Comparison of ENCODE assay signal across 8 cellular contexts in the genomic region with DNA sequence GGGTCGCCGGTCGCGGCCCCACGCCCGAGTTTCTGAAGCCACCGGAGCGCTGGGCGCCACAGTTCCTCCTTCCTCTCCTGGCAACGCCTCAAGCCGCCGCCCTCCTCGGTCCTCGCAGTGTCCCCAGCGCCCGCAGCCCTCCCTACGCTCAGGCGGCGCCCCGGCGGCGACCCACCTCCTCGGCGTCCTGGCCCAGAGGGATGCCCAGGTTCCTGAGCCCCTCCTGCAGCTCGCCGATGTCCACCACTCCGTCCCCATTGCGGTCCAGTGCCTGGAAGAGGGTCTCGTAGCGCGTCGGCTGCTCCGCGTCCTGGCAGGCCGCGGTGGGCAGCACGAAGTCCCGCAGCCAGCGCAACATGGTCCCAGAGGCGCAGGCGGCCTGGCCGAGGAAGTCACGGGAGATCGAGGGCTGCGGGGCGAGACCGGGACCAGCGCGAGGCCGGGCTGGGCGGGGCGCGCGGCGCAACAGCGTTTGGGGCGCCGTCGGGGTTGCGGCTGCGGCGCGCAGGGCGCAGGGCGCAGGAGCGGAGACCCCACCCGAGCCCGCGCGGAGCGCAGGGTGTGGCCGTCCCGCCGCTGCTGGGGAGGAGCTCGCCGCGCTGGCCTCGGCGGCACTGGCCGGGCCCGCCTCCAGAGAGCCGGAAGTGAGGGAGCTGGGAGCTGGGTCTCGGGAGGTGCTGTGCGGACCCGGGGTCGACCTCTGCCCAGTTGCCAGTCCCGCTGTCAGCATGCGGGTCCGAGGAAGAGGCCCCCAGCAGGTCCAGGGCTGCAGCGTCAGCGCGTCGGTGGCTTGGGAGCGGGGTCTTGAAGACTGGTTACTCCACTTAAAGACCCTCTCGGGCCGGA. TPM values are rescaled to one million over a fixed set of nuclear protein-coding genes. Genes with fewer than 3 reads are reported as not detected.
DNase-seq lines count a peak whose midpoint lies in the region; ATAC-seq, FAIRE-seq and TF ChIP-seq lines count a peak whose summit lies in the region.

Gene SLC25A24, minus strand, starts transcription at position 563 of the 846 bp plus-strand sequence. Its CDS starts 205 bp downstream, at position 358.

- FAIRE-seq in endothelial cell of umbilical vein (lab: Jason Lieb, UNC), result peak; percentile 50

- ATAC-seq in GM19043 (IDR thresholded peaks at IDR 0.05; ENCODE audit: low read depth, unreplicated experiment) (peak; percentile 76), HG03442 (IDR thresholded peaks at IDR 0.05; ENCODE audit: unreplicated experiment) (peak; percentile 88)

- H3K4me1 ChIP-seq in NT2/D1 (ENCODE audit: insufficient read depth, insufficient read length), result no peaks in the 10 kb centered on the region
- peaks cover 23% of the 10 kb centered on the region for H3K4me1 ChIP-seq in endothelial cell of umbilical vein (ENCODE audit: control insufficient read depth, extremely low read depth, insufficient read depth, low read length)

- no peak for TF ChIP-seq POLR2A in endothelial cell of umbilical vein (IDR thresholded peaks at IDR 0.05; ENCODE audit: low read depth, low read length)

- peaks cover 5% of the 10 kb centered on the region; the same call in 1 of the 2 replicates for H3K36me3 ChIP-seq in BJ (ENCODE audit: control insufficient read depth, insufficient read depth, low read length)
- peaks cover 37% of the 10 kb centered on the region for H3K36me3 ChIP-seq in NT2/D1 (ENCODE audit: insufficient read depth, insufficient read length, low read length)
- H3K36me3 ChIP-seq in endothelial cell of umbilical vein (ENCODE audit: control insufficient read depth in 2 of 2, extremely low read depth in 1 of 2, insufficient read depth in 2 of 2, low read length in 2 of 2), result peaks cover 3 to 11% of the 10 kb centered on the region in 2 experiments

- DNase-seq in BJ (ENCODE audit: low read depth), result no peak
- DNase-seq in NT2/D1 (ENCODE audit: low read depth, low spot score), result peak; percentile 70
- DNase-seq in activated CD8-positive, alpha-beta memory T cell treated with anti-CD3 and anti-CD28 coated beads, Interleukin-2, amount 50 U/mL, for 4 hours, result peak; percentile 66
- peak; percentile 73 for DNase-seq in endothelial cell of umbilical vein (ENCODE audit: low read depth, low spot score)
- peak; percentile 71 for DNase-seq in midbrain (lab: John Stamatoyannopoulos, UW)
- peak; percentile 42 to 50 for DNase-seq in stimulated activated CD8-positive, alpha-beta memory T cell treated with anti-CD3 and anti-CD28 coated beads, Interleukin-2, amount 100 ng/mL, for 1 hour (ENCODE audit: low read depth in 2 of 2)

- H3K4me3 ChIP-seq in BJ (ENCODE audit: low read depth, low read length) (peak within 1 kb of the TSS; percentile 99), NT2/D1 (ENCODE audit: insufficient read length, low read depth) (peak within 1 kb of the TSS; percentile 98), endothelial cell of umbilical vein (replicated peaks in 1 of 3; ENCODE audit: insufficient read depth in 1 of 3, low read depth in 1 of 3, low read length in 3 of 3) (peak within 1 kb of the TSS; percentile 84 to 95 (median 87))

- no peaks in the 10 kb centered on the region for H3K9me3 ChIP-seq in NT2/D1 (ENCODE audit: insufficient read depth, low read length)
- H3K9me3 ChIP-seq in endothelial cell of umbilical vein (replicated peaks; ENCODE audit: control insufficient read depth, insufficient read depth, low read length), result no peaks in the 10 kb centered on the region

- dilution Hi-C loops in endothelial cell of umbilical vein (cut with MboI; ENCODE audit: extremely low pct_ligation_motif_present, low sequenced_read_pairs), result no loop called here

- peaks cover 2% of the 10 kb centered on the region for H4K20me1 ChIP-seq in endothelial cell of umbilical vein (replicated peaks; ENCODE audit: control insufficient read depth, extremely low read depth, insufficient read depth, low read length)

- intact Hi-C loops in endothelial cell of umbilical vein (cut with micrococcal nuclease), result loop anchor here (1.0 kb wide), 1 partner anchor 492 kb away; the partner anchor contains the start of gene PRPF38B

- no peak for TF ChIP-seq CTCF in BJ (IDR thresholded peaks at IDR 0.05; ENCODE audit: insufficient read depth, low read depth, low read length)
- no peak for TF ChIP-seq CTCF in endothelial cell of umbilical vein (IDR thresholded peaks at IDR 0.05; ENCODE audit: extremely low read depth in 1 of 2, insufficient read depth in 1 of 2, low read depth in 1 of 2, low read length in 2 of 2)

- peaks cover 48% of the 10 kb centered on the region for H3K79me2 ChIP-seq in endothelial cell of umbilical vein (ENCODE audit: control insufficient read depth, insufficient read depth, low read length)

- H3K9ac ChIP-seq in NT2/D1 (ENCODE audit: insufficient read length, low read depth) (peak within 1 kb of the TSS; percentile 98), endothelial cell of umbilical vein (replicated peaks; ENCODE audit: extremely low read depth, insufficient read depth, low read length) (peak within 1 kb of the TSS; percentile 95)

- H3K27me3 ChIP-seq in BJ (ENCODE audit: control insufficient read depth, insufficient read depth, low read length) (no peaks in the 10 kb centered on the region), NT2/D1 (ENCODE audit: insufficient read depth, insufficient read length) (no peaks in the 10 kb centered on the region), endothelial cell of umbilical vein (ENCODE audit: control insufficient read depth in 2 of 2, insufficient read depth in 2 of 2, low read length in 2 of 2) (no peaks in the 10 kb centered on the region)

- CTCF ChIA-PET in BJ (lab: Yijun Ruan, JAX) (interaction anchor here (0.7 to 1.0 kb wide), 2 partner anchors 11 to 443 kb away, joined by 3 read pairs; no protein-coding TSS in a partner anchor), endothelial cell of umbilical vein (lab: Charles Lee) (interaction anchor here (0.7 to 1.6 kb wide), 14 partner anchors 9 to 461 kb away, joined by 3 to 14 read pairs (median 4); partner anchors contain the start of gene HENMT1)

- BruUV-seq in endothelial cell of umbilical vein (replicated peaks; lab: Mats Ljungman, UMichigan), result no TSS peak

- H3K9me1 ChIP-seq in endothelial cell of umbilical vein (replicated peaks; ENCODE audit: control insufficient read depth, extremely low read depth, insufficient read depth, low read length), result no peaks in the 10 kb centered on the region

- peak within 1 kb of the TSS; percentile 97 for H2AFZ ChIP-seq in endothelial cell of umbilical vein (ENCODE audit: low read depth, low read length)

- peak within 1 kb of the TSS; percentile 99 for H3K4me2 ChIP-seq in endothelial cell of umbilical vein (ENCODE audit: insufficient read depth, low read length)

- H3K27ac ChIP-seq in endothelial cell of umbilical vein (ENCODE audit: insufficient read depth, low read depth, low read length), result peak within 1 kb of the TSS; percentile 93

- POLR2A ChIA-PET in BJ (lab: Charles Lee), result interaction anchor here (0.6 kb wide), 1 partner anchor 10 kb away, joined by 5 read pairs; no protein-coding TSS in a partner anchor
- POLR2A ChIA-PET in endothelial cell of umbilical vein (lab: Charles Lee), result no interaction called here

TF ChIP-seq in endothelial cell of umbilical vein, 7 proteins besides CTCF, POLR2A, EP300 and RAD21:
- no peak for TF ChIP-seq GATA2 (IDR thresholded peaks at IDR 0.05; ENCODE audit: insufficient read depth, insufficient read length, low read depth, low read length)
- no peak for TF ChIP-seq FOS (IDR thresholded peaks at IDR 0.05; ENCODE audit: borderline replicate concordance, insufficient read depth, low read length)
- TF ChIP-seq POLR2AphosphoS5 (IDR thresholded peaks at IDR 0.05; ENCODE audit: insufficient read depth, low read depth, low read length), result peak; percentile 68
- TF ChIP-seq JUN (IDR thresholded peaks at IDR 0.05; ENCODE audit: borderline replicate concordance, insufficient read depth, insufficient read length, low read depth), result no peak

RNA-seq across cellular contexts. Expression of gene SLC25A24, which starts in this region (rescaled TPM):
- 20.2 and 39.1 TPM in 2 replicates for polyA plus RNA-seq in BJ (2011; rRNA removed)
- polyA minus RNA-seq in BJ (2011; rRNA and poly(A)+ RNA removed), result 13.0 and 15.2 TPM in 2 replicates
- total RNA-seq in endothelial cell of umbilical vein, result 44.5 and 45.8 TPM in 2 replicates
- 12.9 and 16.9 TPM in 2 replicates for polyA plus RNA-seq in endothelial cell of umbilical vein
- polyA plus RNA-seq in endothelial cell of umbilical vein (2011; cell fraction: cytosol; rRNA removed), result 19.6 and 20.2 TPM in 2 replicates
- 26.6 and 34.8 TPM in 2 replicates for polyA plus RNA-seq in endothelial cell of umbilical vein (2011; cell fraction: nucleus; rRNA removed)
- polyA plus RNA-seq in endothelial cell of umbilical vein (2012), result 26.9 and 34.4 TPM in 2 replicates
- 31.5 and 32.2 TPM in 2 replicates for polyA minus RNA-seq in endothelial cell of umbilical vein
- polyA minus RNA-seq in endothelial cell of umbilical vein (2011; cell fraction: cytosol; rRNA and poly(A)+ RNA removed), result 38.8 TPM
- polyA minus RNA-seq in endothelial cell of umbilical vein (2011; cell fraction: nucleus; rRNA and poly(A)+ RNA removed), result 51.9 and 57.4 TPM in 2 replicates
